ENCODE assay signal across 8 cellular contexts in genomic region chr2:47767880-47768609, GRCh38. TPM values are rescaled to one million over a fixed set of nuclear protein-coding genes. Genes with fewer than 3 reads are reported as not detected.
DNase-seq lines count a peak whose midpoint lies in the region; ATAC-seq and TF ChIP-seq lines count a peak whose summit lies in the region.

No MANE protein-coding gene starts in this region.

- DNase-seq in DMS153 treated with DMSO at 0.1 percent for 48 hours (lab: John Stamatoyannopoulos, UW; ENCODE audit: unreplicated experiment): peak; percentile 30
- DNase-seq in DMS153 (lab: John Stamatoyannopoulos, UW): no peak
- no peak for DNase-seq in Panc1 (ENCODE audit: low read depth, low spot score)
- peak; percentile 59 for DNase-seq in activated T-helper 1 cell treated with anti-CD3 and anti-CD28 coated beads, Interleukin-12 subunit alpha, Interleukin-12 subunit beta, Interleukin-2, Interleukin-4 antibody, amounts not matched to agents 30 ng/mL and 10 ng/mL and 1 ng/mL, durations not matched to agents 14 hours and 24 hours and 36 hours (ENCODE audit: low spot score)
- peak; percentile 53 for DNase-seq in fibroblast of villous mesenchyme (ENCODE audit: low read depth)
- peak; percentile 67 for DNase-seq in omental fat pad (ENCODE audit: low spot score)
- peak; percentile 55 to 64 for DNase-seq in thyroid gland

- H3K4me3 Mint-ChIP-seq in activated T-helper 1 cell treated with anti-CD3 and anti-CD28 coated beads, Interleukin-12 subunit alpha, Interleukin-12 subunit beta, Interleukin-2, Interleukin-4 antibody, amounts not matched to agents 30 ng/mL and 10 ng/mL and 1 ng/mL, durations not matched to agents 14 hours and 24 hours and 36 hours: no peak overlapping the region

- H3K9me3 ChIP-seq in Panc1 (ENCODE audit: control insufficient read depth, insufficient read depth, low read depth, low read length): no peaks in the 10 kb centered on the region
- no peaks in the 10 kb centered on the region for H3K9me3 ChIP-seq in thyroid gland

- no peak for TF ChIP-seq POLR2A in thyroid gland (IDR thresholded peaks at IDR 0.05)

- H3K4me1 ChIP-seq in Panc1 (ENCODE audit: control insufficient read depth, insufficient read depth, low read length) (no peaks in the 10 kb centered on the region), thyroid gland (no peaks in the 10 kb centered on the region)

- H3K27ac ChIP-seq in Panc1 (ENCODE audit: low read length) (no peak overlapping the region), thyroid gland (no peak overlapping the region)

- no peaks in the 10 kb centered on the region for H3K36me3 ChIP-seq in Panc1 (ENCODE audit: control insufficient read depth, insufficient read depth, low read length)
- no peaks in the 10 kb centered on the region for H3K36me3 ChIP-seq in thyroid gland

- no peaks in the 10 kb centered on the region for H3K9me3 Mint-ChIP-seq in activated T-helper 1 cell treated with anti-CD3 and anti-CD28 coated beads, Interleukin-12 subunit alpha, Interleukin-12 subunit beta, Interleukin-2, Interleukin-4 antibody, amounts not matched to agents 30 ng/mL and 10 ng/mL and 1 ng/mL, durations not matched to agents 14 hours and 24 hours and 36 hours

- H3K4me1 Mint-ChIP-seq in activated T-helper 1 cell treated with anti-CD3 and anti-CD28 coated beads, Interleukin-12 subunit alpha, Interleukin-12 subunit beta, Interleukin-2, Interleukin-4 antibody, amounts not matched to agents 30 ng/mL and 10 ng/mL and 1 ng/mL, durations not matched to agents 14 hours and 24 hours and 36 hours (ENCODE audit: low read depth): peaks cover 11% of the 10 kb centered on the region

- intact Hi-C loops in Panc1 (cut with micrococcal nuclease; ENCODE audit: unreplicated experiment) (loop anchor here (5.0 to 10.0 kb wide), 3 partner anchors 253 to 431 kb away; no protein-coding TSS in a partner anchor), thyroid gland (cut with DNase I) (loop anchor here (5.0 kb wide), 1 partner anchor 331 kb away; no protein-coding TSS in a partner anchor)
- intact Hi-C loops in activated T-helper 1 cell treated with anti-CD3 and anti-CD28 coated beads, Interleukin-12 subunit alpha, Interleukin-12 subunit beta, Interleukin-2, Interleukin-4 antibody, amounts not matched to agents 30 ng/mL and 10 ng/mL and 1 ng/mL, durations not matched to agents 14 hours and 24 hours and 36 hours (cut with micrococcal nuclease): loop anchor here (1.0 to 10.0 kb wide), 5 partner anchors 113 to 380 kb away; no protein-coding TSS in a partner anchor

- 6 to 30% methylated on average over 19 to 28 of the region's 28 CpGs for WGBS in thyroid gland, 2 donors

- no peaks in the 10 kb centered on the region for H3K36me3 Mint-ChIP-seq in activated T-helper 1 cell treated with anti-CD3 and anti-CD28 coated beads, Interleukin-12 subunit alpha, Interleukin-12 subunit beta, Interleukin-2, Interleukin-4 antibody, amounts not matched to agents 30 ng/mL and 10 ng/mL and 1 ng/mL, durations not matched to agents 14 hours and 24 hours and 36 hours (ENCODE audit: low read depth)

- in situ Hi-C loops in Panc1 (cut with HindIII; ENCODE audit: low pct_unique_long_range_greater_than_20kb, low sequenced_read_pairs): no loop called here

- CTCF ChIA-PET in Panc1 (lab: Charles Lee): interaction anchor here (0.6 to 2.1 kb wide), 10 partner anchors 9 to 433 kb away, joined by 3 to 10 read pairs (median 4); no protein-coding TSS in a partner anchor

- H3K27ac Mint-ChIP-seq in activated T-helper 1 cell treated with anti-CD3 and anti-CD28 coated beads, Interleukin-12 subunit alpha, Interleukin-12 subunit beta, Interleukin-2, Interleukin-4 antibody, amounts not matched to agents 30 ng/mL and 10 ng/mL and 1 ng/mL, durations not matched to agents 14 hours and 24 hours and 36 hours: no peak overlapping the region

- POLR2A ChIA-PET in Panc1 (lab: Charles Lee): interaction anchor here (0.5 to 0.6 kb wide), 2 partner anchors 328 to 331 kb away, joined by 3 to 7 read pairs; no protein-coding TSS in a partner anchor

- TF ChIP-seq CTCF in Panc1 (IDR thresholded peaks at IDR 0.05): peak; percentile 99
- peak; percentile 98 for TF ChIP-seq CTCF in fibroblast of villous mesenchyme (IDR thresholded peaks at IDR 0.05; ENCODE audit: insufficient read depth, low read depth, low read length)
- TF ChIP-seq CTCF in omental fat pad (IDR thresholded peaks at IDR 0.05): peak in 2 of 3 donors; percentile 94 to 95
- TF ChIP-seq CTCF in thyroid gland (IDR thresholded peaks at IDR 0.05): peak; percentile 85 to 99 (median 93)

- H3K27me3 Mint-ChIP-seq in activated T-helper 1 cell treated with anti-CD3 and anti-CD28 coated beads, Interleukin-12 subunit alpha, Interleukin-12 subunit beta, Interleukin-2, Interleukin-4 antibody, amounts not matched to agents 30 ng/mL and 10 ng/mL and 1 ng/mL, durations not matched to agents 14 hours and 24 hours and 36 hours (ENCODE audit: insufficient read depth): peaks cover 2% of the 10 kb centered on the region

- H3K4me3 ChIP-seq in Panc1 (ENCODE audit: low read depth in 2 of 2, low read length in 2 of 2) (no peak overlapping the region), fibroblast of villous mesenchyme (ENCODE audit: low read depth, low read length) (no peak overlapping the region), thyroid gland (replicated peaks in 1 of 3) (no peak overlapping the region)

- peak; percentile 75 for ATAC-seq in HG02885 (IDR thresholded peaks at IDR 0.05; ENCODE audit: poor library complexity, unreplicated experiment)
- ATAC-seq in Panc1: peak; percentile 91
- ATAC-seq in omental fat pad (ENCODE audit: low FRiP score): peak; percentile 46

- H3K27me3 ChIP-seq in Panc1 (ENCODE audit: control insufficient read depth, insufficient read depth, low read length): no peaks in the 10 kb centered on the region
- H3K27me3 ChIP-seq in thyroid gland: no peaks in the 10 kb centered on the region

- BruUV-seq in Panc1 (replicated peaks; lab: Mats Ljungman, UMichigan): no TSS peak

RNA-seq across cellular contexts. Expression of gene MSH6, which starts 14.9 kb away (rescaled TPM):
- total RNA-seq in Panc1 (2021; ENCODE audit: unreplicated experiment) (98.0 TPM), fibroblast of villous mesenchyme (42.2 and 46.2 TPM in 2 replicates), omental fat pad (10 to 100 TPM; 26.9 to 36.4 (median 29.4) TPM), thyroid gland (10 to 100 TPM; 37.4 to 75.0 (median 52.0) TPM)
- polyA plus RNA-seq in Panc1 (2012; ENCODE audit: insufficient read length): 28.4 TPM
- total RNA-seq in activated T-helper 1 cell treated with anti-CD3 and anti-CD28 coated beads, Interleukin-12 subunit alpha, Interleukin-12 subunit beta, Interleukin-2, Interleukin-4 antibody, amounts not matched to agents 30 ng/mL and 10 ng/mL and 1 ng/mL, durations not matched to agents 14 hours and 24 hours and 36 hours: 123 and 128 TPM in 2 replicates

Comparison
In these comparisons a context has a peak if more than half of its experiments do, and no peak if none do; other contexts are left out.
1. DNase-seq: peak in DMS153 treated with DMSO at 0.1 percent for 48 hours (single experiment), activated T-helper 1 cell treated with anti-CD3 and anti-CD28 coated beads, Interleukin-12 subunit alpha, Interleukin-12 subunit beta, Interleukin-2, Interleukin-4 antibody, amounts not matched to agents 30 ng/mL and 10 ng/mL and 1 ng/mL, durations not matched to agents 14 hours and 24 hours and 36 hours (single experiment), fibroblast of villous mesenchyme (single experiment), omental fat pad (single experiment) and thyroid gland (2 of 2); none in DMS153 (single experiment) and Panc1 (single experiment).
2. Peak in every context shown above with its lines, with median percentiles within 50 percentile points of each other: ATAC-seq and CTCF ChIP-seq.